ENCODE assay signal across 16 cellular contexts in genomic region chr11:27678242-27678641, GRCh38. TPM values are rescaled to one million over a fixed set of nuclear protein-coding genes. Genes with fewer than 3 reads are reported as not detected.
DNase-seq lines count a peak whose midpoint lies in the region; TF ChIP-seq lines count a peak whose summit lies in the region.
"Had no signal": no experiment of that assay in that cellular context is flagged by ENCODE, and none has a peak within 500 bp of the region (broad histone marks: within the 10 kb centered on the region; RNA-seq: fewer than 3 reads in every experiment).

No MANE protein-coding gene starts in this region.

- intact Hi-C loops in transverse colon (cut with DNase I; ENCODE audit: low total_unique reads) = no loop called here

- no peak overlapping the region for H3K4me3 Mint-ChIP-seq in progenitor cell of endocrine pancreas (ENCODE audit: low read depth)
- H3K4me3 Mint-ChIP-seq: B cell, CD14-positive monocyte had no signal

- H3K4me1 ChIP-seq in transverse colon = no peaks in the 10 kb centered on the region

- H3K4me3 ChIP-seq in choroid plexus epithelial cell (ENCODE audit: low read depth, low read length) (no peak overlapping the region), transverse colon (no peak overlapping the region)
- H3K4me3 ChIP-seq: GM12878 had no signal

- no peak overlapping the region for H3K27ac Mint-ChIP-seq in progenitor cell of endocrine pancreas
- H3K27ac Mint-ChIP-seq: B cell, CD14-positive monocyte had no signal

- H3K27ac ChIP-seq in transverse colon = no peak overlapping the region

- H3K4me1 Mint-ChIP-seq in progenitor cell of endocrine pancreas (ENCODE audit: low read depth) = no peaks in the 10 kb centered on the region
- H3K4me1 Mint-ChIP-seq: B cell, CD14-positive monocyte had no signal

- TF ChIP-seq CTCF in choroid plexus epithelial cell (conservative IDR thresholded peaks at IDR 0.05; ENCODE audit: low read depth, low read length) = no peak
- no peak for TF ChIP-seq CTCF in transverse colon (IDR thresholded peaks at IDR 0.05)
- TF ChIP-seq CTCF in progenitor cell of endocrine pancreas (IDR thresholded peaks at IDR 0.05; ENCODE audit: unreplicated experiment) = no peak

- no peaks in the 10 kb centered on the region for H3K36me3 Mint-ChIP-seq in progenitor cell of endocrine pancreas (ENCODE audit: insufficient read depth)
- H3K36me3 Mint-ChIP-seq: CD14-positive monocyte had no signal

- no peak for TF ChIP-seq POLR2A in transverse colon (IDR thresholded peaks at IDR 0.05)

- peak; percentile 78 for DNase-seq in ELR (ENCODE audit: low read depth)
- DNase-seq in RPMI7951 (ENCODE audit: low read depth) = peak; percentile 42
- DNase-seq in choroid plexus epithelial cell (ENCODE audit: low read depth) = peak; percentile 77
- DNase-seq in smooth muscle cell of the brain vasculature (ENCODE audit: low read depth, low spot score) = peak; percentile 41
- DNase-seq in NCI-H1092 (lab: John Stamatoyannopoulos, UW) = no peak
- DNase-seq in transverse colon = no peak
- no peak for DNase-seq in progenitor cell of endocrine pancreas (ENCODE audit: low spot score, unreplicated experiment)
- DNase-seq: H7, KBM-7, NCI-H1105 treated with DMSO at 0.1 percent for 48 hours, NCI-H2029 treated with DMSO at 0.1 percent for 48 hours, NCI-H524 treated with DMSO at 0.1 percent for 48 hours, OCI-M1 had no signal

- TF ChIP-seq EP300 in transverse colon (IDR thresholded peaks at IDR 0.05; ENCODE audit: low read depth) = no peak

- in situ Hi-C loops in transverse colon (cut with MboI; ENCODE audit: low pct_ligation_motif_present in 1 of 4, low pct_unique_long_range_greater_than_20kb in 1 of 4, low sequenced_read_pairs in 3 of 4) = loop anchor here (25.0 kb wide), 4 partner anchors 609 to 1659 kb away; no protein-coding TSS in a partner anchor

- no peaks in the 10 kb centered on the region for H3K27me3 ChIP-seq in transverse colon

- no peaks in the 10 kb centered on the region for H3K27me3 Mint-ChIP-seq in progenitor cell of endocrine pancreas
- H3K27me3 Mint-ChIP-seq: B cell had no signal

- peaks cover 4% of the 10 kb centered on the region for H3K9me3 Mint-ChIP-seq in progenitor cell of endocrine pancreas (ENCODE audit: low read depth)

- 75 to 81% methylated on average over 4 of the region's 4 CpGs for WGBS in transverse colon (ENCODE audit: low coverage in 1 of 2), 2 donors

- H3K36me3 ChIP-seq in transverse colon = no peaks in the 10 kb centered on the region

- H3K9me3 ChIP-seq in transverse colon = no peaks in the 10 kb centered on the region

RNA-seq across cellular contexts. Expression of gene BDNF, which starts 22.0 kb away (rescaled TPM):
- total RNA-seq in RPMI7951 (2014; rRNA removed; shearing (Covaris generic)) = 4.8 and 4.9 TPM in 2 replicates
- total RNA-seq in transverse colon = under 1 TPM in 2 of 4 donors, not detected in 2; 0.14 to 0.64 TPM
- 2.7 and 3.5 TPM in 2 replicates for total RNA-seq in progenitor cell of endocrine pancreas
- total RNA-seq: B cell had no signal

Comparison
In these comparisons a context has a peak if more than half of its experiments do, and no peak if none do; other contexts are left out.
1. DNase-seq: peak in ELR (single experiment), RPMI7951 (single experiment), choroid plexus epithelial cell (single experiment) and smooth muscle cell of the brain vasculature (single experiment); none in NCI-H1092 (single experiment), transverse colon (single experiment) and progenitor cell of endocrine pancreas (single experiment).